In genomic region chr7:1709900-1710299, GRCh38 we compare ENCODE assay signal across 10 cellular contexts. TPM values are rescaled to one million over a fixed set of nuclear protein-coding genes. Genes with fewer than 3 reads are reported as not detected.
DNase-seq lines count a peak whose midpoint lies in the region; ATAC-seq and TF ChIP-seq lines count a peak whose summit lies in the region.
"Had no signal": no experiment of that assay in that cellular context is flagged by ENCODE, and none has a peak within 500 bp of the region (broad histone marks: within the 10 kb centered on the region; RNA-seq: fewer than 3 reads in every experiment).

No MANE protein-coding gene starts in this region.

- H3K36me3 Mint-ChIP-seq in glutamatergic neuron (ENCODE audit: unreplicated experiment) = peaks cover 13% of the 10 kb centered on the region
- H3K36me3 Mint-ChIP-seq: IgD-negative memory B cell had no signal

- H3K9me3 Mint-ChIP-seq in glutamatergic neuron (ENCODE audit: unreplicated experiment) = peaks cover 11% of the 10 kb centered on the region

- no peak overlapping the region for H3K4me3 ChIP-seq in AG04449 (ENCODE audit: low read depth, low read length)

- peak; percentile 4 for TF ChIP-seq CTCF in AG04449 (IDR thresholded peaks at IDR 0.05; ENCODE audit: insufficient read depth, low read length, missing control alignments)
- TF ChIP-seq CTCF in GM12872 (IDR thresholded peaks at IDR 0.05; ENCODE audit: insufficient read depth, low read depth, low read length) = peak; percentile 37; the same call in 1 of the 3 replicates
- TF ChIP-seq CTCF in glutamatergic neuron (IDR thresholded peaks at IDR 0.05; ENCODE audit: partially characterized antibody, unreplicated experiment) = peak; percentile 88

- H3K27ac Mint-ChIP-seq in glutamatergic neuron (ENCODE audit: unreplicated experiment) = no peak overlapping the region
- H3K27ac Mint-ChIP-seq: IgD-negative memory B cell had no signal

- no peak overlapping the region for H3K4me3 Mint-ChIP-seq in glutamatergic neuron (ENCODE audit: unreplicated experiment)

- CTCF ChIA-PET in AG04449 (lab: Yijun Ruan, JAX) = interaction anchor here (0.8 to 1.6 kb wide), 8 partner anchors 9 to 499 kb away, joined by 3 to 6 read pairs (median 4); no protein-coding TSS in a partner anchor

- peaks cover 19% of the 10 kb centered on the region for H3K27me3 Mint-ChIP-seq in glutamatergic neuron (ENCODE audit: unreplicated experiment)

- DNase-seq in AG04449 (ENCODE audit: low read depth, low spot score) = no peak
- no peak for DNase-seq in glutamatergic neuron
- no peak for DNase-seq in effector CD4-positive, alpha-beta T cell
- no peak for DNase-seq in midbrain (lab: John Stamatoyannopoulos, UW)
- DNase-seq: activated CD4-positive, alpha-beta T cell treated with anti-CD3 and anti-CD28 coated beads, Interleukin-2, amount 50 U/mL, for 1 hour had no signal

- POLR2A ChIA-PET in AG04449 (lab: Yijun Ruan, JAX) = no interaction called here

- peaks cover 17% of the 10 kb centered on the region for H3K4me1 Mint-ChIP-seq in glutamatergic neuron (ENCODE audit: low read depth, unreplicated experiment)

- no peak for ATAC-seq in SK-N-SH treated with all-trans-retinoic acid at 6 μM for 48 hours
- ATAC-seq in HG03108 (IDR thresholded peaks at IDR 0.05; ENCODE audit: unreplicated experiment) = no peak
- ATAC-seq in GM19035 (IDR thresholded peaks at IDR 0.05; ENCODE audit: unreplicated experiment) = no peak

TF ChIP-seq in SK-N-SH treated with all-trans-retinoic acid at 6 μM for 48 hours, 23 proteins besides CTCF, POLR2A, EP300 and RAD21:
- peak; percentile 70 for TF ChIP-seq ZFP30 (CRISPR knock-in tag; IDR thresholded peaks at IDR 0.05)
- TF ChIP-seq PATZ1 (CRISPR knock-in tag; IDR thresholded peaks at IDR 0.05; ENCODE audit: borderline replicate concordance) = no peak
- TF ChIP-seq RARB (CRISPR knock-in tag; IDR thresholded peaks at IDR 0.05) = no peak
- TF ChIP-seq ARNTL (CRISPR knock-in tag; IDR thresholded peaks at IDR 0.05; ENCODE audit: borderline replicate concordance, low read depth) = no peak
- TF ChIP-seq CSDC2 (CRISPR knock-in tag; IDR thresholded peaks at IDR 0.05) = no peak
- no peak for TF ChIP-seq ZNF8 (CRISPR knock-in tag; IDR thresholded peaks at IDR 0.05)

RNA-seq across cellular contexts. Expression of gene ELFN1, which starts 39.8 kb away (rescaled TPM):
- 40.0 TPM for total RNA-seq in glutamatergic neuron (ENCODE audit: unreplicated experiment)

Comparison
In these comparisons a context has a peak if more than half of its experiments do, and no peak if none do; other contexts are left out.
1. CTCF ChIP-seq: peak in every context shown above with its lines; median percentile 88 in glutamatergic neuron; 37 in GM12872; 4 in AG04449.